Comparison of ENCODE assay signal across 14 cellular contexts in the genomic region with DNA sequence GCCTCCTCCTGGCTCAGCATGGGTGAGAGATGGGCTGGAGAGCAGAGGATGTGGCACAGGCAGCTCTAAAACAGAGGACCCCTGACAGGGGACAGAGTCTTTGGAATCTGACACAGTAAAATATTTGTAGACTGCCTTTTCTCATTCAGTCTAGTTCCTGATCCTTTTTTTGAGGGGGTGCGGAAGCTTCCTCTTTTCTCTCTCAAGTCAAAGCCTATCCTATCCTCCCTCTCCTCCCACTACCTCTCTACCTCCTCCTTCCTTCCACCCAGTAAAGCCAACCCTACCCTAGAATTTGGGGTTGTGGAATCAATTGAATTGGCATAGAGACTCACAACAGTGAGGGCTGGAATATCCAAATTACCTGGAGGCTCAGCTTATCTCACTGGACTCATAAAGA.
"Had no signal": no experiment of that assay in that cellular context is flagged by ENCODE, and none has a peak within 500 bp of the region (broad histone marks: within the 10 kb centered on the region; RNA-seq: fewer than 3 reads in every experiment).

No MANE protein-coding gene starts in this region.

- H3K4me2 ChIP-seq: neural progenitor cell had no signal

- H3K9me3 ChIP-seq: ascending aorta, lower lobe of right lung, pancreas had no signal

- H3K9ac ChIP-seq: neural progenitor cell had no signal

- H3K9me3 Mint-ChIP-seq: activated T-helper 17 cell treated with anti-CD3 and anti-CD28 coated beads, Interleukin-2, amount 50 U/mL, for 72 hours had no signal

- H2AFZ ChIP-seq: neural progenitor cell had no signal

- H3K4me1 ChIP-seq: ascending aorta, pancreas had no signal

- H3K27me3 ChIP-seq: ascending aorta, neural progenitor cell, pancreas had no signal

- H3K4me3 ChIP-seq: ascending aorta, lower lobe of right lung, neural progenitor cell, pancreas had no signal

- H3K4me3 Mint-ChIP-seq: activated T-helper 17 cell treated with anti-CD3 and anti-CD28 coated beads, Interleukin-2, amount 50 U/mL, for 72 hours; neural progenitor cell had no signal

- H3K36me3 ChIP-seq: ascending aorta, lower lobe of right lung, neural progenitor cell, pancreas had no signal

- H3K27ac Mint-ChIP-seq: activated T-helper 17 cell treated with anti-CD3 and anti-CD28 coated beads, Interleukin-2, amount 50 U/mL, for 72 hours; neural progenitor cell had no signal

- DNase-seq: activated CD4-positive, alpha-beta T cell treated with anti-CD3 and anti-CD28 coated beads for 1 hour; activated CD4-positive, alpha-beta T cell treated with anti-CD3 and anti-CD28 coated beads, Interleukin-2, amount 50 U/mL, for 48 hours; activated naive CD4-positive, alpha-beta T cell treated with Interleukin-2 at 50 U/mL for 16 hours; dermis blood vessel endothelial cell; erythroblast; left colon; lower lobe of right lung; midbrain; pancreas; stimulated activated CD4-positive, alpha-beta T cell treated with anti-CD3 and anti-CD28 coated beads, Interleukin-1b, Interleukin-23, amount 100 ng/mL, for 48 hours; T-helper 9 cell had no signal

- H3K27ac ChIP-seq: ascending aorta, lower lobe of right lung, neural progenitor cell, pancreas had no signal

- ATAC-seq: activated T-helper 17 cell treated with anti-CD3 and anti-CD28 coated beads, Interleukin-2, amount 50 U/mL, for 72 hours; left colon; lower lobe of right lung; pancreas had no signal
